Comparison of ENCODE assay signal across 25 cellular contexts in the genomic region with DNA sequence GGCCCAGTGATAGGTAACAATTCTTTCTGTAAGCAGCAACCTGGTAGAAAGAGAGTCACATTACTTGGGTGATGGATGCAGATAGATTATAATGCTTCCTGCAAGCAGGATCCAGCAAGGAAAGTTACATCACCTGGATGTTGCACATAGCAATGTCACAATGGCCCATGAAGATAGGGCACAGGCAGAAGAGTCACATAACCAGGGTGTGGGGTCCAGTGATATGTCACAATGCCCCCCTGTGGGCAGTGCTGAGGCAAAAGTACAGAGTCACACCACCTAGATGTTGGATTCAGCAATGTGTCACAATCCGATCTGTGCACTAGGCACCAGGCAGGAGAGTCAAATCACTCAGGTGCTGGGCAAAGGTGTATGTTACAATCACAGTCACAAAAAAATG.
"Had no signal": no experiment of that assay in that cellular context is flagged by ENCODE, and none has a peak within 500 bp of the region (broad histone marks: within the 10 kb centered on the region; RNA-seq: fewer than 3 reads in every experiment).

No MANE protein-coding gene starts in this region.

- DNase-seq: heart left ventricle; hypothalamus; islet precursor cell; left ventricle myocardium inferior; mesendoderm; naive B cell; natural killer cell; occipital lobe; stimulated activated CD4-positive, alpha-beta T cell treated with anti-CD3 and anti-CD28 coated beads, Interleukin-12 subunit alpha, Interleukin-12 subunit beta, amount 100 ng/mL, for 4 hours; stimulated activated CD4-positive, alpha-beta T cell treated with anti-CD3 and anti-CD28 coated beads, Interleukin-15, amount 100 ng/mL, for 24 hours; stimulated activated CD4-positive, alpha-beta T cell treated with anti-CD3 and anti-CD28 coated beads, Interleukin-2, amount 100 ng/mL, for 24 hours; stimulated activated CD4-positive, alpha-beta T cell treated with anti-CD3 and anti-CD28 coated beads, Interleukin-4, amount 100 ng/mL, for 1 hour; stimulated activated naive B cell treated with anti-CD40 and anti-IgM and Interleukin-4, amounts not matched to agents 10 μg/mL and 1 μg/mL and 100 μg/mL, for 72 hours; stimulated activated naive CD8-positive, alpha-beta T cell treated with anti-CD3 and anti-CD28 coated beads, Interleukin-15, Interleukin-2, amounts not matched to agents 100 U/mL and 50 U/mL, for 24 hours; stomach; testis; thyroid gland; transverse colon; upper lobe of right lung had no signal

- H3K9me3 Mint-ChIP-seq: mesothelial cell of epicardium; naive B cell; natural killer cell; stimulated activated naive B cell treated with anti-CD40 and anti-IgM and Interleukin-4, amounts not matched to agents 10 μg/mL and 1 μg/mL and 100 μg/mL, for 72 hours had no signal

- H3K9ac ChIP-seq: parathyroid adenoma had no signal

- H3K9me3 ChIP-seq: heart left ventricle, left ventricle myocardium inferior, right atrium auricular region, stomach, testis, thyroid gland, transverse colon, upper lobe of right lung had no signal

- H3K27me3 Mint-ChIP-seq: naive B cell; stimulated activated naive B cell treated with anti-CD40 and anti-IgM and Interleukin-4, amounts not matched to agents 10 μg/mL and 1 μg/mL and 100 μg/mL, for 72 hours had no signal

- H3K27ac ChIP-seq: heart left ventricle, left ventricle myocardium inferior, parathyroid adenoma, right atrium auricular region, skin epidermis, stomach, testis, thyroid gland, transverse colon, upper lobe of right lung had no signal

- H3K4me3 ChIP-seq: heart left ventricle, left ventricle myocardium inferior, lung, right atrium auricular region, skin epidermis, stomach, testis, thyroid gland, transverse colon, upper lobe of right lung had no signal

- H3K27me3 ChIP-seq: heart left ventricle, right atrium auricular region, stomach, testis, thyroid gland, transverse colon, upper lobe of right lung had no signal

- H2AFZ ChIP-seq: parathyroid adenoma had no signal

- H3K79me2 ChIP-seq: parathyroid adenoma had no signal

- ATAC-seq: heart left ventricle; natural killer cell; sciatic nerve; stimulated activated naive B cell treated with anti-CD40 and anti-IgM and Interleukin-4, amounts not matched to agents 10 μg/mL and 1 μg/mL and 100 μg/mL, for 72 hours; stimulated activated naive CD8-positive, alpha-beta T cell treated with anti-CD3 and anti-CD28 coated beads, Interleukin-15, Interleukin-2, amounts not matched to agents 100 U/mL and 50 U/mL, for 24 hours; upper lobe of right lung had no signal

- H3K27ac Mint-ChIP-seq: mesothelial cell of epicardium; stimulated activated naive B cell treated with anti-CD40 and anti-IgM and Interleukin-4, amounts not matched to agents 10 μg/mL and 1 μg/mL and 100 μg/mL, for 72 hours had no signal

- H3K4me1 ChIP-seq: parathyroid adenoma had no signal

- H3K4me3 Mint-ChIP-seq: mesothelial cell of epicardium; naive B cell; natural killer cell; stimulated activated naive B cell treated with anti-CD40 and anti-IgM and Interleukin-4, amounts not matched to agents 10 μg/mL and 1 μg/mL and 100 μg/mL, for 72 hours had no signal

- H3K36me3 ChIP-seq: right atrium auricular region had no signal
